ENCODE assay signal across 1 cellular context in the genomic region with DNA sequence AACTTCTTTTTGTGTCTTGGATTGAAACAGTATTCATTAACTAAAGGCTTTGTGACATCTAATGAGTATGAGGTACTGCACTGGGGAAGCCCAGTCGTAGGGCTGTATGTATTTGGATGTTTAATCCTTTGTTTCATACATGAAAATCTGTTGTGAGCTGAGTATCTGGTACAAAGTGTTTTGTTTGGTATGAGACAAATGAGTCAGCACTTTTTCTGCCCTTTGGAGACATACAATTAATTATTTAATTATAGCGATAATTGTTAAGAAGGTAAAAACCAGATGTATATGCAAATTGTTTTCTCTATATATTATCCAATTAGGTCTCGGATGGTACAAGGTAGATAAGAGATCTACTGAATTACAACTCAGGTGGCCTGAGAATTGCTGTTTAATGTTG.
TF ChIP-seq lines count a peak whose summit lies in the region.

No MANE protein-coding gene starts in this region.

TF ChIP-seq in HepG2, 621 proteins besides CTCF, POLR2A, EP300 and RAD21 (continued from another document):
- TF ChIP-seq, protein P1, sequence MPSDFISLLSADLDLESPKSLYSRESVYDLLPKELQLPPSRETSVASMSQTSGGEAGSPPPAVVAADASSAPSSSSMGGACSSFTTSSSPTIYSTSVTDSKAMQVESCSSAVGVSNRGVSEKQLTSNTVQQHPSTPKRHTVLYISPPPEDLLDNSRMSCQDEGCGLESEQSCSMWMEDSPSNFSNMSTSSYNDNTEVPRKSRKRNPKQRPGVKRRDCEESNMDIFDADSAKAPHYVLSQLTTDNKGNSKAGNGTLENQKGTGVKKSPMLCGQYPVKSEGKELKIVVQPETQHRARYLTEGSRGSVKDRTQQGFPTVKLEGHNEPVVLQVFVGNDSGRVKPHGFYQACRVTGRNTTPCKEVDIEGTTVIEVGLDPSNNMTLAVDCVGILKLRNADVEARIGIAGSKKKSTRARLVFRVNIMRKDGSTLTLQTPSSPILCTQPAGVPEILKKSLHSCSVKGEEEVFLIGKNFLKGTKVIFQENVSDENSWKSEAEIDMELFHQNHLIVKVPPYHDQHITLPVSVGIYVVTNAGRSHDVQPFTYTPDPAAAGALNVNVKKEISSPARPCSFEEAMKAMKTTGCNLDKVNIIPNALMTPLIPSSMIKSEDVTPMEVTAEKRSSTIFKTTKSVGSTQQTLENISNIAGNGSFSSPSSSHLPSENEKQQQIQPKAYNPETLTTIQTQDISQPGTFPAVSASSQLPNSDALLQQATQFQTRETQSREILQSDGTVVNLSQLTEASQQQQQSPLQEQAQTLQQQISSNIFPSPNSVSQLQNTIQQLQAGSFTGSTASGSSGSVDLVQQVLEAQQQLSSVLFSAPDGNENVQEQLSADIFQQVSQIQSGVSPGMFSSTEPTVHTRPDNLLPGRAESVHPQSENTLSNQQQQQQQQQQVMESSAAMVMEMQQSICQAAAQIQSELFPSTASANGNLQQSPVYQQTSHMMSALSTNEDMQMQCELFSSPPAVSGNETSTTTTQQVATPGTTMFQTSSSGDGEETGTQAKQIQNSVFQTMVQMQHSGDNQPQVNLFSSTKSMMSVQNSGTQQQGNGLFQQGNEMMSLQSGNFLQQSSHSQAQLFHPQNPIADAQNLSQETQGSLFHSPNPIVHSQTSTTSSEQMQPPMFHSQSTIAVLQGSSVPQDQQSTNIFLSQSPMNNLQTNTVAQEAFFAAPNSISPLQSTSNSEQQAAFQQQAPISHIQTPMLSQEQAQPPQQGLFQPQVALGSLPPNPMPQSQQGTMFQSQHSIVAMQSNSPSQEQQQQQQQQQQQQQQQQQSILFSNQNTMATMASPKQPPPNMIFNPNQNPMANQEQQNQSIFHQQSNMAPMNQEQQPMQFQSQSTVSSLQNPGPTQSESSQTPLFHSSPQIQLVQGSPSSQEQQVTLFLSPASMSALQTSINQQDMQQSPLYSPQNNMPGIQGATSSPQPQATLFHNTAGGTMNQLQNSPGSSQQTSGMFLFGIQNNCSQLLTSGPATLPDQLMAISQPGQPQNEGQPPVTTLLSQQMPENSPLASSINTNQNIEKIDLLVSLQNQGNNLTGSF (CRISPR knock-in tag; IDR thresholded peaks at IDR 0.05) = no peak
